In the genomic region with DNA sequence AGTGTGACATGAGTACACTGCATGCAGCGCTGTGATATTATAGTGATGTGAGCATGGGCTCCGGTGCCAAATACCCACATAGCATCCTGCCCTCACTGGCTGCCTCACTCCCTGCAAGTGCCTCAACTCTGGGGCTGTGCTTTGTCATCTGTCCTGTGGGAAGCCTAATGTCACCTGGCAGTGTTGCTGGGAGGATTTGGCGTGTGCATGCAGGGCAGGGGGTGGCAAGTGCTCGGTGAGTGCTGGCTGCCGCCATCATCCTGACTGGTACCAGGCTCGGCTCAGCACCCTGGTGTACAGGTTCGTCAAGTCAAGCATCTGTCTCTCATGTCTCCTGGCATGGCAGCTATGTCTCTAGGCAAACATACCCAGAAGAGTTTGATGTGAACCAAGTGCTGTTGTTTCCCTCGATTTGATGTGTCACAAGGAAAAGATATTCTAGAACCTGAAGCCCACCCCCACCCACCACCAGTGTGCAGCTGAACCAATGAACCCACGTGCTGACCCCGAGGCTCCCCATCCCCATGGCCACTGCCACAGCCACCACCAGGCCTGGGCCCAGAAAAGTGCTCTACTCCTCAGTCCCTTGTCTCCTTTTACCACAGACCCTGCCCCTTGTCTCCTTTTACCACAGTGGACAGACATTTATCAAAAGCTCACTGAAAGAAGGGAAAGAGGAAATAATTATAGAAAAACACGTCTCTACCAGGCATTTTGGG, we compare ENCODE assay signal across 1 cellular context.
TF ChIP-seq lines count a peak whose summit lies in the region.

No MANE protein-coding gene starts in this region.

TF ChIP-seq in K562, 482 proteins besides CTCF, POLR2A, EP300 and RAD21:
- TF ChIP-seq, protein P1, sequence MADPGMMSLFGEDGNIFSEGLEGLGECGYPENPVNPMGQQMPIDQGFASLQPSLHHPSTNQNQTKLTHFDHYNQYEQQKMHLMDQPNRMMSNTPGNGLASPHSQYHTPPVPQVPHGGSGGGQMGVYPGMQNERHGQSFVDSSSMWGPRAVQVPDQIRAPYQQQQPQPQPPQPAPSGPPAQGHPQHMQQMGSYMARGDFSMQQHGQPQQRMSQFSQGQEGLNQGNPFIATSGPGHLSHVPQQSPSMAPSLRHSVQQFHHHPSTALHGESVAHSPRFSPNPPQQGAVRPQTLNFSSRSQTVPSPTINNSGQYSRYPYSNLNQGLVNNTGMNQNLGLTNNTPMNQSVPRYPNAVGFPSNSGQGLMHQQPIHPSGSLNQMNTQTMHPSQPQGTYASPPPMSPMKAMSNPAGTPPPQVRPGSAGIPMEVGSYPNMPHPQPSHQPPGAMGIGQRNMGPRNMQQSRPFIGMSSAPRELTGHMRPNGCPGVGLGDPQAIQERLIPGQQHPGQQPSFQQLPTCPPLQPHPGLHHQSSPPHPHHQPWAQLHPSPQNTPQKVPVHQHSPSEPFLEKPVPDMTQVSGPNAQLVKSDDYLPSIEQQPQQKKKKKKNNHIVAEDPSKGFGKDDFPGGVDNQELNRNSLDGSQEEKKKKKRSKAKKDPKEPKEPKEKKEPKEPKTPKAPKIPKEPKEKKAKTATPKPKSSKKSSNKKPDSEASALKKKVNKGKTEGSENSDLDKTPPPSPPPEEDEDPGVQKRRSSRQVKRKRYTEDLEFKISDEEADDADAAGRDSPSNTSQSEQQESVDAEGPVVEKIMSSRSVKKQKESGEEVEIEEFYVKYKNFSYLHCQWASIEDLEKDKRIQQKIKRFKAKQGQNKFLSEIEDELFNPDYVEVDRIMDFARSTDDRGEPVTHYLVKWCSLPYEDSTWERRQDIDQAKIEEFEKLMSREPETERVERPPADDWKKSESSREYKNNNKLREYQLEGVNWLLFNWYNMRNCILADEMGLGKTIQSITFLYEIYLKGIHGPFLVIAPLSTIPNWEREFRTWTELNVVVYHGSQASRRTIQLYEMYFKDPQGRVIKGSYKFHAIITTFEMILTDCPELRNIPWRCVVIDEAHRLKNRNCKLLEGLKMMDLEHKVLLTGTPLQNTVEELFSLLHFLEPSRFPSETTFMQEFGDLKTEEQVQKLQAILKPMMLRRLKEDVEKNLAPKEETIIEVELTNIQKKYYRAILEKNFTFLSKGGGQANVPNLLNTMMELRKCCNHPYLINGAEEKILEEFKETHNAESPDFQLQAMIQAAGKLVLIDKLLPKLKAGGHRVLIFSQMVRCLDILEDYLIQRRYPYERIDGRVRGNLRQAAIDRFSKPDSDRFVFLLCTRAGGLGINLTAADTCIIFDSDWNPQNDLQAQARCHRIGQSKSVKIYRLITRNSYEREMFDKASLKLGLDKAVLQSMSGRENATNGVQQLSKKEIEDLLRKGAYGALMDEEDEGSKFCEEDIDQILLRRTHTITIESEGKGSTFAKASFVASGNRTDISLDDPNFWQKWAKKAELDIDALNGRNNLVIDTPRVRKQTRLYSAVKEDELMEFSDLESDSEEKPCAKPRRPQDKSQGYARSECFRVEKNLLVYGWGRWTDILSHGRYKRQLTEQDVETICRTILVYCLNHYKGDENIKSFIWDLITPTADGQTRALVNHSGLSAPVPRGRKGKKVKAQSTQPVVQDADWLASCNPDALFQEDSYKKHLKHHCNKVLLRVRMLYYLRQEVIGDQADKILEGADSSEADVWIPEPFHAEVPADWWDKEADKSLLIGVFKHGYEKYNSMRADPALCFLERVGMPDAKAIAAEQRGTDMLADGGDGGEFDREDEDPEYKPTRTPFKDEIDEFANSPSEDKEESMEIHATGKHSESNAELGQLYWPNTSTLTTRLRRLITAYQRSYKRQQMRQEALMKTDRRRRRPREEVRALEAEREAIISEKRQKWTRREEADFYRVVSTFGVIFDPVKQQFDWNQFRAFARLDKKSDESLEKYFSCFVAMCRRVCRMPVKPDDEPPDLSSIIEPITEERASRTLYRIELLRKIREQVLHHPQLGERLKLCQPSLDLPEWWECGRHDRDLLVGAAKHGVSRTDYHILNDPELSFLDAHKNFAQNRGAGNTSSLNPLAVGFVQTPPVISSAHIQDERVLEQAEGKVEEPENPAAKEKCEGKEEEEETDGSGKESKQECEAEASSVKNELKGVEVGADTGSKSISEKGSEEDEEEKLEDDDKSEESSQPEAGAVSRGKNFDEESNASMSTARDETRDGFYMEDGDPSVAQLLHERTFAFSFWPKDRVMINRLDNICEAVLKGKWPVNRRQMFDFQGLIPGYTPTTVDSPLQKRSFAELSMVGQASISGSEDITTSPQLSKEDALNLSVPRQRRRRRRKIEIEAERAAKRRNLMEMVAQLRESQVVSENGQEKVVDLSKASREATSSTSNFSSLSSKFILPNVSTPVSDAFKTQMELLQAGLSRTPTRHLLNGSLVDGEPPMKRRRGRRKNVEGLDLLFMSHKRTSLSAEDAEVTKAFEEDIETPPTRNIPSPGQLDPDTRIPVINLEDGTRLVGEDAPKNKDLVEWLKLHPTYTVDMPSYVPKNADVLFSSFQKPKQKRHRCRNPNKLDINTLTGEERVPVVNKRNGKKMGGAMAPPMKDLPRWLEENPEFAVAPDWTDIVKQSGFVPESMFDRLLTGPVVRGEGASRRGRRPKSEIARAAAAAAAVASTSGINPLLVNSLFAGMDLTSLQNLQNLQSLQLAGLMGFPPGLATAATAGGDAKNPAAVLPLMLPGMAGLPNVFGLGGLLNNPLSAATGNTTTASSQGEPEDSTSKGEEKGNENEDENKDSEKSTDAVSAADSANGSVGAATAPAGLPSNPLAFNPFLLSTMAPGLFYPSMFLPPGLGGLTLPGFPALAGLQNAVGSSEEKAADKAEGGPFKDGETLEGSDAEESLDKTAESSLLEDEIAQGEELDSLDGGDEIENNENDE (IDR thresholded peaks at IDR 0.05; ENCODE audit: low read depth, low read length), result no peak
- TF ChIP-seq POLR2G (IDR thresholded peaks at IDR 0.05; ENCODE audit: low read depth, low read length) (peak; percentile 48; the same call in 1 of the 2 replicates), POLR2AphosphoS2 (IDR thresholded peaks at IDR 0.05; ENCODE audit: low read length) (0 out of 2 replicates have a peak, but pooled peaks have one; percentile 55)
